15 cellular contexts compared by ENCODE assay signal in genomic region chr6:73299171-73300073, GRCh38. TPM values are rescaled to one million over a fixed set of nuclear protein-coding genes. Genes with fewer than 3 reads are reported as not detected.
DNase-seq lines count a peak whose midpoint lies in the region; ATAC-seq and TF ChIP-seq lines count a peak whose summit lies in the region.
"Had no signal": no experiment of that assay in that cellular context is flagged by ENCODE, and none has a peak within 500 bp of the region (broad histone marks: within the 10 kb centered on the region; RNA-seq: fewer than 3 reads in every experiment).

No MANE protein-coding gene starts in this region.

- no peak for TF ChIP-seq CTCF in ascending aorta (IDR thresholded peaks at IDR 0.05)
- no peak for TF ChIP-seq CTCF in gastroesophageal sphincter (IDR thresholded peaks at IDR 0.05)
- no peak for TF ChIP-seq CTCF in vagina (IDR thresholded peaks at IDR 0.05)

- no peaks in the 10 kb centered on the region for H3K36me3 Mint-ChIP-seq in activated T-cell treated with anti-CD3 and anti-CD28 coated beads, Interleukin-2, amount 50 U/mL, for 4 hours (ENCODE audit: insufficient read depth)
- H3K36me3 Mint-ChIP-seq: activated naive CD4-positive, alpha-beta T cell treated with anti-CD3 and anti-CD28 coated beads, Interleukin-2, amount 50 U/mL, for 24 hours had no signal

- no peaks in the 10 kb centered on the region for H3K36me3 ChIP-seq in ascending aorta
- no peaks in the 10 kb centered on the region for H3K36me3 ChIP-seq in gastroesophageal sphincter
- H3K36me3 ChIP-seq in vagina, result no peaks in the 10 kb centered on the region

- intact Hi-C loops in ascending aorta (cut with DNase I), result no loop called here
- intact Hi-C loops in posterior cingulate gyrus (cut with DNase I), result no loop called here
- intact Hi-C loops in vagina (cut with DNase I), result no loop called here

- H3K27me3 ChIP-seq in ascending aorta, result no peaks in the 10 kb centered on the region
- H3K27me3 ChIP-seq in gastroesophageal sphincter, result no peaks in the 10 kb centered on the region
- H3K27me3 ChIP-seq in vagina, result no peaks in the 10 kb centered on the region
- H3K27me3 ChIP-seq: tibial nerve had no signal

- H3K9me3 Mint-ChIP-seq in activated T-cell treated with anti-CD3 and anti-CD28 coated beads, Interleukin-2, amount 50 U/mL, for 4 hours, result no peaks in the 10 kb centered on the region
- H3K9me3 Mint-ChIP-seq: activated naive CD4-positive, alpha-beta T cell treated with anti-CD3 and anti-CD28 coated beads, Interleukin-2, amount 50 U/mL, for 24 hours had no signal

- no peaks in the 10 kb centered on the region for H3K9me3 ChIP-seq in ascending aorta
- no peaks in the 10 kb centered on the region for H3K9me3 ChIP-seq in gastroesophageal sphincter
- H3K9me3 ChIP-seq in vagina, result no peaks in the 10 kb centered on the region

- H3K4me1 Mint-ChIP-seq in activated T-cell treated with anti-CD3 and anti-CD28 coated beads, Interleukin-2, amount 50 U/mL, for 4 hours (ENCODE audit: low read depth), result no peaks in the 10 kb centered on the region
- H3K4me1 Mint-ChIP-seq: activated naive CD4-positive, alpha-beta T cell treated with anti-CD3 and anti-CD28 coated beads, Interleukin-2, amount 50 U/mL, for 24 hours; nephron had no signal

- H3K27ac ChIP-seq in ascending aorta, result no peak overlapping the region
- H3K27ac ChIP-seq in gastroesophageal sphincter, result no peak overlapping the region
- H3K27ac ChIP-seq in vagina, result no peak overlapping the region
- H3K27ac ChIP-seq: tibial nerve had no signal

- TF ChIP-seq EP300 in gastroesophageal sphincter (IDR thresholded peaks at IDR 0.05), result no peak

- no peaks in the 10 kb centered on the region for H3K27me3 Mint-ChIP-seq in activated T-cell treated with anti-CD3 and anti-CD28 coated beads, Interleukin-2, amount 50 U/mL, for 4 hours (ENCODE audit: low read depth)
- H3K27me3 Mint-ChIP-seq: activated CD4-positive, alpha-beta memory T cell treated with anti-CD3 and anti-CD28 coated beads for 36 hours had no signal

- TF ChIP-seq POLR2A in gastroesophageal sphincter (IDR thresholded peaks at IDR 0.05) (no peak), vagina (IDR thresholded peaks at IDR 0.05) (no peak)

- 58% methylated on average over 7 of the region's 52 CpGs; no CpG with 5 or more reads in 1 of the 2 donors for WGBS in gastroesophageal sphincter (ENCODE audit: low coverage in 1 of 2), 2 donors

- H3K4me3 ChIP-seq in ascending aorta (peak overlapping the region; percentile 14 to 60), gastroesophageal sphincter (peak overlapping the region; percentile 11 to 46), vagina (peak overlapping the region; percentile 34 to 38)

- H3K4me1 ChIP-seq in ascending aorta (no peaks in the 10 kb centered on the region), gastroesophageal sphincter (peaks cover 0 to 6% (median 0%) of the 10 kb centered on the region in 3 donors), vagina (no peaks in the 10 kb centered on the region)
- H3K4me1 ChIP-seq: tibial nerve had no signal

- DNase-seq in ascending aorta (ENCODE audit: low spot score in 2 of 2) (no peak), posterior cingulate gyrus (peak in 6 of 10 donors; percentile 21 to 87 (median 52)), vagina (ENCODE audit: extremely low spot score in 2 of 2) (no peak), T-helper 9 cell (no peak)
- DNase-seq in activated T-cell treated with anti-CD3 and anti-CD28 coated beads, Interleukin-2, amount 50 U/mL, for 4 hours, result no peak
- DNase-seq: activated CD4-positive, alpha-beta memory T cell treated with anti-CD3 and anti-CD28 coated beads for 36 hours; NCI-H1417; stimulated activated CD4-positive, alpha-beta T cell treated with anti-CD3 and anti-CD28 coated beads, Interleukin-4, amount 100 ng/mL, for 1 hour had no signal

- ATAC-seq in gastroesophageal sphincter (no peak), GM18520 (IDR thresholded peaks at IDR 0.05; ENCODE audit: unreplicated experiment) (no peak)
- ATAC-seq in activated T-cell treated with anti-CD3 and anti-CD28 coated beads, Interleukin-2, amount 50 U/mL, for 4 hours, result no peak

- no peak overlapping the region for H3K4me3 Mint-ChIP-seq in activated T-cell treated with anti-CD3 and anti-CD28 coated beads, Interleukin-2, amount 50 U/mL, for 4 hours
- H3K4me3 Mint-ChIP-seq: activated CD4-positive, alpha-beta memory T cell treated with anti-CD3 and anti-CD28 coated beads for 36 hours; activated naive CD4-positive, alpha-beta T cell treated with anti-CD3 and anti-CD28 coated beads, Interleukin-2, amount 50 U/mL, for 24 hours; nephron had no signal

RNA-seq across cellular contexts. Expression of gene KHDC1, which starts 36.4 kb away (rescaled TPM):
- total RNA-seq in ascending aorta, result 1.9 TPM
- 1 to 10 TPM in 3 of 4 donors, under 1 TPM in 1; 0.93 to 1.9 (median 1.4) TPM for total RNA-seq in gastroesophageal sphincter
- total RNA-seq in vagina, result 0.98 TPM
- 1 to 10 TPM; 1.2 to 1.6 (median 1.4) TPM for total RNA-seq in activated T-cell treated with anti-CD3 and anti-CD28 coated beads, Interleukin-2, amount 50 U/mL, for 4 hours
- total RNA-seq: HT-29 had no signal

RNA-seq across cellular contexts. Expression of gene DPPA5, which starts 54.7 kb away (rescaled TPM):
- total RNA-seq in ascending aorta (not detected), gastroesophageal sphincter (not detected), vagina (not detected)
- total RNA-seq in activated T-cell treated with anti-CD3 and anti-CD28 coated beads, Interleukin-2, amount 50 U/mL, for 4 hours, result not detected
- total RNA-seq: activated CD4-positive, alpha-beta memory T cell treated with anti-CD3 and anti-CD28 coated beads for 36 hours; HT-29; T-helper 1 cell treated with Interleukin-12 subunit alpha and Interleukin-12 subunit beta and Interleukin-4 antibody, amounts not matched to agents 30 ng/mL and 1 ng/mL, for 36 hours; tibial nerve had no signal

Comparison
In these comparisons a context has a peak if more than half of its experiments do, and no peak if none do; other contexts are left out.
1. DNase-seq: peak in posterior cingulate gyrus (6 of 10); none in ascending aorta (0 of 2), vagina (0 of 2), T-helper 9 cell (single experiment) and activated T-cell treated with anti-CD3 and anti-CD28 coated beads, Interleukin-2, amount 50 U/mL, for 4 hours (single experiment).
2. Peak in every context shown above with its lines, with median percentiles within 50 percentile points of each other: H3K4me3 ChIP-seq.